In the genomic region with DNA sequence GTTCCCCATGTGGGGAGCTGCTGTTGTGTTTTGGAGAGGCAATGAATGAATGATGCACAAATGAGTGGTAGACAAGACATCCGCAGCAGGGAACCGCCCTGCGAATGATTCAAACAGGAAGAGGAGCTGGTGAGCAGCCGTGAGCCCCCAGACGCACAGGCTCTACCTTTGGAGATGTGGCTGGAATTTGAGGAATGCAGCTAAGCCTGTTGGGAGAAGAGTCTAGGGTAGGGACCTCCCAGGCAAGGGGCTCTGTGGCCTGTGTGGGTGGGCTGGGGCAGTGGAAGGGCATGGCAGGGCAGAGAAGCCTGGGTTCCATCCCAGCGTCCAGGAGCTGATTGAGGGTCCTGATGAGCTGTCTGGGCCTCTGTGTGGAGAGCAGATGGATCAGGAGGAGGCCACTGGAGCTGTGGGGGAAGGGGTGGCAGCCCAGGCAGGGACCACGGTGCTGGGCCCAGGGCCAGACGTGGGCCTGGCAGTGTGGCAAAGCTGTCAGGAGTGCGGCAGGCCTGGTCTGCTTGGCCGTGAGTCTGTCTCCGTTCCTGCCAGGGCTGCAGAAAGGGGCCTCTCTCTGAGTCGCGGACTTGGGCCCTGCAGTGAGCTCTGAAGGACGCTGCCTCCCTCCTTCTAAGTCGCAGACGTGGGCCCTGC, we compare ENCODE assay signal across 1 cellular context.
TF ChIP-seq lines count a peak whose summit lies in the region.

No MANE protein-coding gene starts in this region.

TF ChIP-seq in HCT116, 20 proteins besides CTCF, POLR2A, EP300 and RAD21 (continued from another document):
- TF ChIP-seq, protein P1, sequence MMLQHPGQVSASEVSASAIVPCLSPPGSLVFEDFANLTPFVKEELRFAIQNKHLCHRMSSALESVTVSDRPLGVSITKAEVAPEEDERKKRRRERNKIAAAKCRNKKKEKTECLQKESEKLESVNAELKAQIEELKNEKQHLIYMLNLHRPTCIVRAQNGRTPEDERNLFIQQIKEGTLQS (IDR thresholded peaks at IDR 0.05) = no peak
- TF ChIP-seq YY1 (IDR thresholded peaks at IDR 0.05; ENCODE audit: extremely low read depth, insufficient replicate concordance, low read depth, low read length) = no peak
- no peak for TF ChIP-seq EGR1 (IDR thresholded peaks at IDR 0.05; ENCODE audit: low read depth)
- TF ChIP-seq JUND (IDR thresholded peaks at IDR 0.05) = no peak
- TF ChIP-seq SIN3A (IDR thresholded peaks at IDR 0.05; ENCODE audit: low read depth) = no peak
- TF ChIP-seq ZFX (IDR thresholded peaks at IDR 0.05) = no peak
- TF ChIP-seq, protein P2, sequence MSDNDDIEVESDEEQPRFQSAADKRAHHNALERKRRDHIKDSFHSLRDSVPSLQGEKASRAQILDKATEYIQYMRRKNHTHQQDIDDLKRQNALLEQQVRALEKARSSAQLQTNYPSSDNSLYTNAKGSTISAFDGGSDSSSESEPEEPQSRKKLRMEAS (IDR thresholded peaks at IDR 0.05) = no peak
